In the genomic region with DNA sequence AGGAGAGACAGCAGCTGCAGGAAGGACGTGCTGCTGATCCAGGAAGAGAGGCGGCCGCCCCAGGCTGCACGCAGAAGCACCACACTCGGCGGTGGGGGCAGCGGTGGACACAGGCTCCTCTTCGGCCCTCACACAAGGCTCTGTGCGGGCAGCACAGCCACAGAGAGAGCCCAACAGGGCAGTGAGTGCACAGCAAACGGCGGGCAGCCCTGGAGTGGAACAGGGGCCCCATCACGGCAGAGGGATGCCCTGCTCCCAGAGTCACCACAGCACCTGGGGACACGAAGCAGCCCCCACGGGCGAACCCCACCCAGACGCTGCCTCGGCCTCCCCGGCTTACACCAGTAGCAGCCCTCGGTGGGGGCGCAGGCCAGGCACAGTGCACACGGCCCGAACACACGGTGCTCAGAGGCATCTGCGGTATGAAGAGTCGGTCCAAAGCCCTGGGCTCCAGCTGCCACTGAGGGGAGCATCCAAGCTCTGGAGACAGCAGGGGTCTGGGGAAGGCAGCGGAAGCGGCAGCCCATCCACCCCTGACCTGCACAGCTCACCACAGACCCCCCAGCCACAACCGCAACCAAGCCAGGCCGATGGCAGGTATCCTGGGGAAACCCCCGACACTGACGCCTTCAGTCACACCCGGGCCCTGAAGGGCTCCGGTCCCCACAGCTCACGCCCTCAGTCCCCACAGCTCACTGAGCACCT, we compare ENCODE assay signal across 11 cellular contexts. TPM values are rescaled to one million over a fixed set of nuclear protein-coding genes. Genes with fewer than 3 reads are reported as not detected.
DNase-seq lines count a peak whose midpoint lies in the region; ATAC-seq lines count a peak whose summit lies in the region.
"Had no signal": no experiment of that assay in that cellular context is flagged by ENCODE, and none has a peak within 500 bp of the region (broad histone marks: within the 10 kb centered on the region; RNA-seq: fewer than 3 reads in every experiment).

No MANE protein-coding gene starts in this region.

- H3K27me3 Mint-ChIP-seq in activated CD8-positive, alpha-beta memory T cell treated with anti-CD3 and anti-CD28 coated beads, Interleukin-2, amount 10 ng/mL, durations not matched to agents 7 days and 5 days, result peaks cover 4% of the 10 kb centered on the region
- H3K27me3 Mint-ChIP-seq in IgD-negative memory B cell, result no peaks in the 10 kb centered on the region
- no peaks in the 10 kb centered on the region for H3K27me3 Mint-ChIP-seq in stimulated activated naive B cell treated with anti-CD40 and anti-IgM and Interleukin-4, amounts not matched to agents 10 μg/mL and 1 μg/mL and 100 μg/mL, for 72 hours
- H3K27me3 Mint-ChIP-seq in activated T-cell treated with anti-CD3 and anti-CD28 coated beads, Interleukin-2, amount 50 U/mL, for 24 hours, result no peaks in the 10 kb centered on the region

- H3K9me3 Mint-ChIP-seq in activated CD8-positive, alpha-beta memory T cell treated with anti-CD3 and anti-CD28 coated beads, Interleukin-2, amount 10 ng/mL, durations not matched to agents 7 days and 5 days (ENCODE audit: low read depth), result no peaks in the 10 kb centered on the region
- peaks cover 0 to 1% (median 0%) of the 10 kb centered on the region in 3 donors for H3K9me3 Mint-ChIP-seq in IgD-negative memory B cell
- no peaks in the 10 kb centered on the region for H3K9me3 Mint-ChIP-seq in stimulated activated naive B cell treated with anti-CD40 and anti-IgM and Interleukin-4, amounts not matched to agents 10 μg/mL and 1 μg/mL and 100 μg/mL, for 72 hours
- no peaks in the 10 kb centered on the region for H3K9me3 Mint-ChIP-seq in activated T-cell treated with anti-CD3 and anti-CD28 coated beads, Interleukin-2, amount 50 U/mL, for 24 hours
- H3K9me3 Mint-ChIP-seq: nephron had no signal

- H3K27ac Mint-ChIP-seq in activated CD8-positive, alpha-beta memory T cell treated with anti-CD3 and anti-CD28 coated beads, Interleukin-2, amount 10 ng/mL, durations not matched to agents 7 days and 5 days, result no peak overlapping the region
- H3K27ac Mint-ChIP-seq in IgD-negative memory B cell, result peak overlapping the region; percentile 95 to 97 (median 97)
- H3K27ac Mint-ChIP-seq in stimulated activated naive B cell treated with anti-CD40 and anti-IgM and Interleukin-4, amounts not matched to agents 10 μg/mL and 1 μg/mL and 100 μg/mL, for 72 hours, result peak overlapping the region; percentile 86
- no peak overlapping the region for H3K27ac Mint-ChIP-seq in activated T-cell treated with anti-CD3 and anti-CD28 coated beads, Interleukin-2, amount 50 U/mL, for 24 hours
- H3K27ac Mint-ChIP-seq: nephron had no signal

- ATAC-seq in activated CD8-positive, alpha-beta memory T cell treated with anti-CD3 and anti-CD28 coated beads, Interleukin-2, amount 10 ng/mL, durations not matched to agents 7 days and 5 days, result peak; percentile 38
- ATAC-seq in HG02588 (IDR thresholded peaks at IDR 0.05; ENCODE audit: unreplicated experiment), result peak; percentile 59
- peak; percentile 13 to 33 for ATAC-seq in stimulated activated naive B cell treated with anti-CD40 and anti-IgM and Interleukin-4, amounts not matched to agents 10 μg/mL and 1 μg/mL and 100 μg/mL, for 72 hours (replicated peaks)
- no peak for ATAC-seq in GM18873 (IDR thresholded peaks at IDR 0.05; ENCODE audit: low FRiP score, unreplicated experiment)
- ATAC-seq: stimulated activated naive CD8-positive, alpha-beta T cell treated with anti-CD3 and anti-CD28 coated beads, Interleukin-15, Interleukin-2, amounts not matched to agents 100 U/mL and 50 U/mL, for 24 hours had no signal

- H3K4me3 Mint-ChIP-seq in activated CD8-positive, alpha-beta memory T cell treated with anti-CD3 and anti-CD28 coated beads, Interleukin-2, amount 10 ng/mL, durations not matched to agents 7 days and 5 days, result no peak overlapping the region
- H3K4me3 Mint-ChIP-seq in IgD-negative memory B cell, result peak overlapping the region; percentile 59 to 92 (median 81)
- peak overlapping the region; percentile 11 to 47 for H3K4me3 Mint-ChIP-seq in stimulated activated naive B cell treated with anti-CD40 and anti-IgM and Interleukin-4, amounts not matched to agents 10 μg/mL and 1 μg/mL and 100 μg/mL, for 72 hours
- no peak overlapping the region for H3K4me3 Mint-ChIP-seq in activated T-cell treated with anti-CD3 and anti-CD28 coated beads, Interleukin-2, amount 50 U/mL, for 24 hours
- H3K4me3 Mint-ChIP-seq: nephron had no signal

- CTCF ChIA-PET in activated CD8-positive, alpha-beta memory T cell treated with anti-CD3 and anti-CD28 coated beads, Interleukin-2, amount 10 ng/mL, durations not matched to agents 7 days and 5 days (lab: Charles Lee), result no interaction called here

- peaks cover 30% of the 10 kb centered on the region for H3K4me1 Mint-ChIP-seq in activated CD8-positive, alpha-beta memory T cell treated with anti-CD3 and anti-CD28 coated beads, Interleukin-2, amount 10 ng/mL, durations not matched to agents 7 days and 5 days
- peaks cover 24 to 35% (median 30%) of the 10 kb centered on the region in 3 donors for H3K4me1 Mint-ChIP-seq in IgD-negative memory B cell
- peaks cover 50 to 88% of the 10 kb centered on the region in 2 donors for H3K4me1 Mint-ChIP-seq in stimulated activated naive B cell treated with anti-CD40 and anti-IgM and Interleukin-4, amounts not matched to agents 10 μg/mL and 1 μg/mL and 100 μg/mL, for 72 hours
- peaks cover 14% of the 10 kb centered on the region for H3K4me1 Mint-ChIP-seq in activated T-cell treated with anti-CD3 and anti-CD28 coated beads, Interleukin-2, amount 50 U/mL, for 24 hours (ENCODE audit: low read depth)

- DNase-seq in activated CD8-positive, alpha-beta memory T cell treated with anti-CD3 and anti-CD28 coated beads, Interleukin-2, amount 10 ng/mL, durations not matched to agents 7 days and 5 days, result peak; percentile 59
- DNase-seq in activated CD8-positive, alpha-beta memory T cell treated with anti-CD3 and anti-CD28 coated beads for 24 hours, result no peak
- no peak for DNase-seq in stimulated activated naive B cell treated with anti-CD40 and anti-IgM and Interleukin-4, amounts not matched to agents 10 μg/mL and 1 μg/mL and 100 μg/mL, for 72 hours
- DNase-seq in AG20443 (ENCODE audit: low spot score), result no peak
- no peak for DNase-seq in activated T-cell treated with anti-CD3 and anti-CD28 coated beads, Interleukin-2, amount 50 U/mL, for 24 hours
- DNase-seq: NCI-H524 treated with DMSO at 0.1 percent for 48 hours; stimulated activated naive CD8-positive, alpha-beta T cell treated with anti-CD3 and anti-CD28 coated beads, Interleukin-15, Interleukin-2, amounts not matched to agents 100 U/mL and 50 U/mL, for 24 hours had no signal

- peaks cover 3% of the 10 kb centered on the region for H3K36me3 Mint-ChIP-seq in activated CD8-positive, alpha-beta memory T cell treated with anti-CD3 and anti-CD28 coated beads, Interleukin-2, amount 10 ng/mL, durations not matched to agents 7 days and 5 days
- peaks cover 8% of the 10 kb centered on the region for H3K36me3 Mint-ChIP-seq in IgD-negative memory B cell
- peaks cover 75 to 90% of the 10 kb centered on the region in 2 donors for H3K36me3 Mint-ChIP-seq in stimulated activated naive B cell treated with anti-CD40 and anti-IgM and Interleukin-4, amounts not matched to agents 10 μg/mL and 1 μg/mL and 100 μg/mL, for 72 hours
- peaks cover 54% of the 10 kb centered on the region for H3K36me3 Mint-ChIP-seq in activated T-cell treated with anti-CD3 and anti-CD28 coated beads, Interleukin-2, amount 50 U/mL, for 24 hours (ENCODE audit: low read depth)

RNA-seq across cellular contexts. Expression of gene NUDT1, which starts 16.8 kb away (rescaled TPM):
- 100 to 1,000 TPM in 1 of 2 experiments, 10 to 100 TPM in 1; 85.7 to 105 TPM for total RNA-seq in activated CD8-positive, alpha-beta memory T cell treated with anti-CD3 and anti-CD28 coated beads, Interleukin-2, amount 10 ng/mL, durations not matched to agents 7 days and 5 days
- polyA plus RNA-seq in IgD-negative memory B cell, result 52.1 TPM

RNA-seq across cellular contexts. Expression of gene MRM2, which starts 16.8 kb away (rescaled TPM):
- 10 to 100 TPM; 27.6 to 35.1 TPM for total RNA-seq in activated CD8-positive, alpha-beta memory T cell treated with anti-CD3 and anti-CD28 coated beads, Interleukin-2, amount 10 ng/mL, durations not matched to agents 7 days and 5 days
- polyA plus RNA-seq in IgD-negative memory B cell, result 67.8 TPM

RNA-seq across cellular contexts. Expression of gene MAD1L1, which starts 26.1 kb away (rescaled TPM):
- total RNA-seq in activated CD8-positive, alpha-beta memory T cell treated with anti-CD3 and anti-CD28 coated beads, Interleukin-2, amount 10 ng/mL, durations not matched to agents 7 days and 5 days, result 10 to 100 TPM; 60.0 to 97.7 TPM
- polyA plus RNA-seq in IgD-negative memory B cell, result 133 TPM

RNA-seq across cellular contexts. Expression of gene SNX8, which starts 55.4 kb away (rescaled TPM):
- total RNA-seq in activated CD8-positive, alpha-beta memory T cell treated with anti-CD3 and anti-CD28 coated beads, Interleukin-2, amount 10 ng/mL, durations not matched to agents 7 days and 5 days, result 10 to 100 TPM; 25.0 to 27.9 TPM
- polyA plus RNA-seq in IgD-negative memory B cell, result 61.3 TPM

Comparison
In these comparisons a context has a peak if more than half of its experiments do, and no peak if none do; other contexts are left out.
1. H3K27ac Mint-ChIP-seq: peak in IgD-negative memory B cell (3 of 3) and stimulated activated naive B cell treated with anti-CD40 and anti-IgM and Interleukin-4, amounts not matched to agents 10 μg/mL and 1 μg/mL and 100 μg/mL, for 72 hours (single experiment); none in activated CD8-positive, alpha-beta memory T cell treated with anti-CD3 and anti-CD28 coated beads, Interleukin-2, amount 10 ng/mL, durations not matched to agents 7 days and 5 days (single experiment) and activated T-cell treated with anti-CD3 and anti-CD28 coated beads, Interleukin-2, amount 50 U/mL, for 24 hours (single experiment).
2. H3K4me3 Mint-ChIP-seq: peak in IgD-negative memory B cell (4 of 4) and stimulated activated naive B cell treated with anti-CD40 and anti-IgM and Interleukin-4, amounts not matched to agents 10 μg/mL and 1 μg/mL and 100 μg/mL, for 72 hours (2 of 2); none in activated CD8-positive, alpha-beta memory T cell treated with anti-CD3 and anti-CD28 coated beads, Interleukin-2, amount 10 ng/mL, durations not matched to agents 7 days and 5 days (single experiment) and activated T-cell treated with anti-CD3 and anti-CD28 coated beads, Interleukin-2, amount 50 U/mL, for 24 hours (single experiment).